Comparison of ENCODE assay signal across 8 cellular contexts in genomic region chr18:13726972-13727331, GRCh38. TPM values are rescaled to one million over a fixed set of nuclear protein-coding genes. Genes with fewer than 3 reads are reported as not detected.
A peak's percentile ranks its signal among the peaks of the same experiment; 100 is the strongest.
DNase-seq lines count a peak whose midpoint lies in the region; ATAC-seq and TF ChIP-seq lines count a peak whose summit lies in the region.

No MANE protein-coding gene starts in this region.

- peak overlapping the region; percentile 96 to 97 (median 97) for H3K27ac Mint-ChIP-seq in IgD-negative memory B cell
- peak overlapping the region; percentile 98 for H3K27ac Mint-ChIP-seq in neural crest cell (ENCODE audit: unreplicated experiment)

- H3K9me3 Mint-ChIP-seq in IgD-negative memory B cell, result no peaks in the 10 kb centered on the region
- H3K9me3 Mint-ChIP-seq in neural crest cell, result no peaks in the 10 kb centered on the region

- H3K4me3 Mint-ChIP-seq in IgD-negative memory B cell, result peak overlapping the region; percentile 91 to 97 (median 96)
- H3K4me3 Mint-ChIP-seq in neural crest cell, result peak overlapping the region; percentile 84

- peak; percentile 52 for DNase-seq in DMS53 treated with DMSO at 0.1 percent for 48 hours (lab: John Stamatoyannopoulos, UW; ENCODE audit: unreplicated experiment)
- peak; percentile 12 for DNase-seq in activated CD8-positive, alpha-beta memory T cell treated with anti-CD3 and anti-CD28 coated beads, Interleukin-2, amount 50 U/mL, for 24 hours (ENCODE audit: extremely low read depth)
- peak; percentile 53 for DNase-seq in fibroblast of gingiva (ENCODE audit: low read depth)
- peak; percentile 23 for DNase-seq in neural crest cell (ENCODE audit: low read depth, low spot score)
- DNase-seq in ureter (ENCODE audit: low spot score), result peak; percentile 52
- DNase-seq in globus pallidus (ENCODE audit: low spot score), result no peak

- no peaks in the 10 kb centered on the region for H3K27me3 Mint-ChIP-seq in IgD-negative memory B cell
- no peaks in the 10 kb centered on the region for H3K27me3 Mint-ChIP-seq in neural crest cell (ENCODE audit: low read depth)

- no peak for TF ChIP-seq CTCF in neural crest cell (conservative IDR thresholded peaks at IDR 0.05)

- H3K4me1 Mint-ChIP-seq in IgD-negative memory B cell, result peaks cover 31 to 40% (median 33%) of the 10 kb centered on the region in 3 donors
- peaks cover 35% of the 10 kb centered on the region for H3K4me1 Mint-ChIP-seq in neural crest cell

- peak; percentile 24 for ATAC-seq in GM21515 (IDR thresholded peaks at IDR 0.05; ENCODE audit: unreplicated experiment)

- peaks cover 2% of the 10 kb centered on the region for H3K36me3 Mint-ChIP-seq in IgD-negative memory B cell
- H3K36me3 Mint-ChIP-seq in neural crest cell (ENCODE audit: low read depth), result no peaks in the 10 kb centered on the region

RNA-seq across cellular contexts. Expression of gene RNMT, which starts 0.5 kb away (rescaled TPM):
- polyA plus RNA-seq in IgD-negative memory B cell, result 62.8 TPM
- total RNA-seq in neural crest cell, result 35.8 and 40.4 TPM in 2 replicates
- 41.2 TPM for total RNA-seq in ureter

RNA-seq across cellular contexts. Expression of gene FAM210A, which starts 0.6 kb away (rescaled TPM):
- 16.5 TPM for polyA plus RNA-seq in IgD-negative memory B cell
- total RNA-seq in neural crest cell, result 15.1 and 16.8 TPM in 2 replicates
- 14.8 TPM for total RNA-seq in ureter
